1 cellular context compared by ENCODE assay signal in the genomic region with DNA sequence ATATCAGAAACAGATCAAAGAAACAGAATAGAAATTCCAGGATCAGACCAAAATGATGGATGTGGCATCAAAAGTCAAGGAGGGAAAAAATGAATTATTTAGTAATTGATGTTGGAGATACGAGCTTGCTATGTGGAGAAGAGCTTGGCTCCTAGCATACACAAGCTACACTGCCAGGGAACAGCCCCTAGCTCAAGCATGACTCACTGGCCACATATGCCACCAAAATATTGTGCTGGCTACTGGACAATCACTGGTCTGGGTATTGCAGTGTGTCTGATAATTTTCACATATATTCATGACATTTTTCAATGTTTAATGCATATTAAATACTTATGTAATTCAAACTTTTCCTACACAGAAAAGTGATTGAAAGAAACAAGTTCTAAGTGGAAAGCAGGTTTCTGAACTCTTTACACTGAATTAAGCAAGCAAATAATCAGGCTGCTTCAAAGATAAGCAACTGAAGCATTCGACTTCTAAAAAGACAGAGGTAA.
TF ChIP-seq lines count a peak whose summit lies in the region.

No MANE protein-coding gene starts in this region.

TF ChIP-seq in WTC11, 78 proteins besides CTCF, POLR2A, EP300 and RAD21 (continued from another document):
- TF ChIP-seq, protein P1, sequence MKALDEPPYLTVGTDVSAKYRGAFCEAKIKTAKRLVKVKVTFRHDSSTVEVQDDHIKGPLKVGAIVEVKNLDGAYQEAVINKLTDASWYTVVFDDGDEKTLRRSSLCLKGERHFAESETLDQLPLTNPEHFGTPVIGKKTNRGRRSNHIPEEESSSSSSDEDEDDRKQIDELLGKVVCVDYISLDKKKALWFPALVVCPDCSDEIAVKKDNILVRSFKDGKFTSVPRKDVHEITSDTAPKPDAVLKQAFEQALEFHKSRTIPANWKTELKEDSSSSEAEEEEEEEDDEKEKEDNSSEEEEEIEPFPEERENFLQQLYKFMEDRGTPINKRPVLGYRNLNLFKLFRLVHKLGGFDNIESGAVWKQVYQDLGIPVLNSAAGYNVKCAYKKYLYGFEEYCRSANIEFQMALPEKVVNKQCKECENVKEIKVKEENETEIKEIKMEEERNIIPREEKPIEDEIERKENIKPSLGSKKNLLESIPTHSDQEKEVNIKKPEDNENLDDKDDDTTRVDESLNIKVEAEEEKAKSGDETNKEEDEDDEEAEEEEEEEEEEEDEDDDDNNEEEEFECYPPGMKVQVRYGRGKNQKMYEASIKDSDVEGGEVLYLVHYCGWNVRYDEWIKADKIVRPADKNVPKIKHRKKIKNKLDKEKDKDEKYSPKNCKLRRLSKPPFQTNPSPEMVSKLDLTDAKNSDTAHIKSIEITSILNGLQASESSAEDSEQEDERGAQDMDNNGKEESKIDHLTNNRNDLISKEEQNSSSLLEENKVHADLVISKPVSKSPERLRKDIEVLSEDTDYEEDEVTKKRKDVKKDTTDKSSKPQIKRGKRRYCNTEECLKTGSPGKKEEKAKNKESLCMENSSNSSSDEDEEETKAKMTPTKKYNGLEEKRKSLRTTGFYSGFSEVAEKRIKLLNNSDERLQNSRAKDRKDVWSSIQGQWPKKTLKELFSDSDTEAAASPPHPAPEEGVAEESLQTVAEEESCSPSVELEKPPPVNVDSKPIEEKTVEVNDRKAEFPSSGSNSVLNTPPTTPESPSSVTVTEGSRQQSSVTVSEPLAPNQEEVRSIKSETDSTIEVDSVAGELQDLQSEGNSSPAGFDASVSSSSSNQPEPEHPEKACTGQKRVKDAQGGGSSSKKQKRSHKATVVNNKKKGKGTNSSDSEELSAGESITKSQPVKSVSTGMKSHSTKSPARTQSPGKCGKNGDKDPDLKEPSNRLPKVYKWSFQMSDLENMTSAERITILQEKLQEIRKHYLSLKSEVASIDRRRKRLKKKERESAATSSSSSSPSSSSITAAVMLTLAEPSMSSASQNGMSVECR (CRISPR knock-in tag; IDR thresholded peaks at IDR 0.05; ENCODE audit: borderline replicate concordance): no peak
- TF ChIP-seq NFYB (CRISPR knock-in tag; conservative IDR thresholded peaks at IDR 0.05; ENCODE audit: low read depth) (no peak), CREB1 (CRISPR knock-in tag; IDR thresholded peaks at IDR 0.05) (no peak), SMAD3 (CRISPR knock-in tag; IDR thresholded peaks at IDR 0.05; ENCODE audit: borderline replicate concordance) (no peak), TCF7 (CRISPR knock-in tag; IDR thresholded peaks at IDR 0.05; ENCODE audit: low read depth) (no peak), ZNF671 (CRISPR knock-in tag; IDR thresholded peaks at IDR 0.05) (no peak), PRRX2 (CRISPR knock-in tag; IDR thresholded peaks at IDR 0.05) (no peak), FOXK1 (CRISPR knock-in tag; IDR thresholded peaks at IDR 0.05) (no peak), SMAD4 (CRISPR knock-in tag; IDR thresholded peaks at IDR 0.05) (no peak)
- TF ChIP-seq, protein P2, sequence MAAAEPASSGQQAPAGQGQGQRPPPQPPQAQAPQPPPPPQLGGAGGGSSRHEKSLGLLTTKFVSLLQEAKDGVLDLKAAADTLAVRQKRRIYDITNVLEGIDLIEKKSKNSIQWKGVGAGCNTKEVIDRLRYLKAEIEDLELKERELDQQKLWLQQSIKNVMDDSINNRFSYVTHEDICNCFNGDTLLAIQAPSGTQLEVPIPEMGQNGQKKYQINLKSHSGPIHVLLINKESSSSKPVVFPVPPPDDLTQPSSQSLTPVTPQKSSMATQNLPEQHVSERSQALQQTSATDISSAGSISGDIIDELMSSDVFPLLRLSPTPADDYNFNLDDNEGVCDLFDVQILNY (CRISPR knock-in tag; IDR thresholded peaks at IDR 0.05): no peak
- TF ChIP-seq, protein P3, sequence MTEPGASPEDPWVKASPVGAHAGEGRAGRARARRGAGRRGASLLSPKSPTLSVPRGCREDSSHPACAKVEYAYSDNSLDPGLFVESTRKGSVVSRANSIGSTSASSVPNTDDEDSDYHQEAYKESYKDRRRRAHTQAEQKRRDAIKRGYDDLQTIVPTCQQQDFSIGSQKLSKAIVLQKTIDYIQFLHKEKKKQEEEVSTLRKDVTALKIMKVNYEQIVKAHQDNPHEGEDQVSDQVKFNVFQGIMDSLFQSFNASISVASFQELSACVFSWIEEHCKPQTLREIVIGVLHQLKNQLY (CRISPR knock-in tag; IDR thresholded peaks at IDR 0.05): no peak
